In genomic region chr13:35524192-35524591, GRCh38 we compare ENCODE assay signal across 30 cellular contexts. TPM values are rescaled to one million over a fixed set of nuclear protein-coding genes. Genes with fewer than 3 reads are reported as not detected.
"Had no signal": no experiment of that assay in that cellular context is flagged by ENCODE, and none has a peak within 500 bp of the region (broad histone marks: within the 10 kb centered on the region; RNA-seq: fewer than 3 reads in every experiment).

No MANE protein-coding gene starts in this region.

- H3K27me3 Mint-ChIP-seq: activated B cell treated with CpG ODN at 0.5 μM for 24 hours; activated CD4-positive, alpha-beta T cell treated with anti-CD3 and anti-CD28 coated beads, Interleukin-2, amount 10 ng/mL, durations not matched to agents 24 days and 14 days; activated CD8-positive, alpha-beta memory T cell treated with anti-CD3 and anti-CD28 coated beads, Interleukin-2, amount 10 ng/mL, durations not matched to agents 7 days and 5 days; activated naive CD8-positive, alpha-beta T cell treated with anti-CD3 and anti-CD28 coated beads, Interleukin-2, amount 50 U/mL, for 24 hours had no signal

- H3K27ac ChIP-seq: brain microvascular endothelial cell, cardiac muscle cell, SJSA1 had no signal

- FAIRE-seq: TTC549 had no signal

- H3K4me3 ChIP-seq: cardiac muscle cell, SJSA1 had no signal

- H3K9me3 Mint-ChIP-seq: activated B cell treated with CpG ODN at 0.5 μM for 24 hours; activated CD4-positive, alpha-beta T cell treated with anti-CD3 and anti-CD28 coated beads, Interleukin-2, amount 10 ng/mL, durations not matched to agents 24 days and 14 days; activated naive CD4-positive, alpha-beta T cell treated with anti-CD3 and anti-CD28 coated beads, Interleukin-2, amount 50 U/mL, for 72 hours had no signal

- H3K4me1 Mint-ChIP-seq: activated B cell treated with CpG ODN at 0.5 μM for 24 hours; activated CD4-positive, alpha-beta T cell treated with anti-CD3 and anti-CD28 coated beads, Interleukin-2, amount 10 ng/mL, durations not matched to agents 24 days and 14 days; activated CD8-positive, alpha-beta memory T cell treated with anti-CD3 and anti-CD28 coated beads, Interleukin-2, amount 10 ng/mL, durations not matched to agents 7 days and 5 days; activated naive CD8-positive, alpha-beta T cell treated with anti-CD3 and anti-CD28 coated beads, Interleukin-2, amount 50 U/mL, for 24 hours had no signal

- ATAC-seq: activated CD8-positive, alpha-beta memory T cell treated with anti-CD3 and anti-CD28 coated beads, Interleukin-2, amount 10 ng/mL, durations not matched to agents 7 days and 5 days; activated naive CD4-positive, alpha-beta T cell treated with anti-CD3 and anti-CD28 coated beads, Interleukin-2, amount 50 U/mL, for 72 hours; activated naive CD8-positive, alpha-beta T cell treated with anti-CD3 and anti-CD28 coated beads, Interleukin-2, amount 50 U/mL, for 24 hours; activated T-cell treated with anti-CD3 and anti-CD28 coated beads, Interleukin-2, amount 50 U/mL, for 4 hours; Panc1 had no signal

- H3K4me1 ChIP-seq: SJSA1 had no signal

- H3K27ac Mint-ChIP-seq: activated B cell treated with CpG ODN at 0.5 μM for 24 hours; activated CD4-positive, alpha-beta T cell treated with anti-CD3 and anti-CD28 coated beads, Interleukin-2, amount 10 ng/mL, durations not matched to agents 24 days and 14 days; activated CD8-positive, alpha-beta memory T cell treated with anti-CD3 and anti-CD28 coated beads, Interleukin-2, amount 10 ng/mL, durations not matched to agents 7 days and 5 days; activated naive CD4-positive, alpha-beta T cell treated with anti-CD3 and anti-CD28 coated beads, Interleukin-2, amount 50 U/mL, for 72 hours; activated naive CD8-positive, alpha-beta T cell treated with anti-CD3 and anti-CD28 coated beads, Interleukin-2, amount 50 U/mL, for 24 hours had no signal

- H3K36me3 ChIP-seq: brain microvascular endothelial cell, cardiac muscle cell, SJSA1 had no signal

- H3K27me3 ChIP-seq: brain microvascular endothelial cell, cardiac muscle cell, SJSA1 had no signal

- DNase-seq: activated B cell treated with CpG ODN at 0.5 μM for 24 hours; activated CD4-positive, alpha-beta T cell treated with anti-CD3 and anti-CD28 coated beads for 1 hour; activated CD4-positive, alpha-beta T cell treated with anti-CD3 and anti-CD28 coated beads, Interleukin-2, amount 10 ng/mL, durations not matched to agents 24 days and 14 days; activated CD4-positive, alpha-beta T cell treated with anti-CD3 and anti-CD28 coated beads, Interleukin-2, amount 50 U/mL, for 48 hours; activated CD8-positive, alpha-beta memory T cell treated with anti-CD3 and anti-CD28 coated beads, Interleukin-2, amount 10 ng/mL, durations not matched to agents 7 days and 5 days; activated effector memory CD4-positive, alpha-beta T cell treated with anti-CD3 and anti-CD28 coated beads, Interleukin-2, amount 50 U/mL, for 16 hours; activated naive CD4-positive, alpha-beta T cell treated with Interleukin-2 at 50 U/mL for 16 hours; activated naive CD8-positive, alpha-beta T cell treated with anti-CD3 and anti-CD28 coated beads, Interleukin-2, amount 50 U/mL, for 24 hours; activated T-cell treated with anti-CD3 and anti-CD28 coated beads, Interleukin-2, amount 50 U/mL, for 4 hours; amygdala; brain microvascular endothelial cell; IMR-90; Kasumi-1; KBM-7; NCI-H1417; NCI-H2171; NCI-H2227 treated with DMSO at 0.1 percent for 48 hours; NCI-H446 treated with DMSO at 0.1 percent for 48 hours; NCI-H524 treated with DMSO at 0.1 percent for 48 hours; NCI-H748 treated with DMSO at 0.1 percent for 48 hours; OCI-M1; RPMI8226; SHP77; T-helper 2 cell; T1000 had no signal

- H3K36me3 Mint-ChIP-seq: activated CD8-positive, alpha-beta memory T cell treated with anti-CD3 and anti-CD28 coated beads, Interleukin-2, amount 10 ng/mL, durations not matched to agents 7 days and 5 days; activated naive CD4-positive, alpha-beta T cell treated with anti-CD3 and anti-CD28 coated beads, Interleukin-2, amount 50 U/mL, for 72 hours had no signal

- H3K4me3 Mint-ChIP-seq: activated B cell treated with CpG ODN at 0.5 μM for 24 hours; activated CD4-positive, alpha-beta T cell treated with anti-CD3 and anti-CD28 coated beads, Interleukin-2, amount 10 ng/mL, durations not matched to agents 24 days and 14 days; activated CD8-positive, alpha-beta memory T cell treated with anti-CD3 and anti-CD28 coated beads, Interleukin-2, amount 10 ng/mL, durations not matched to agents 7 days and 5 days; activated naive CD8-positive, alpha-beta T cell treated with anti-CD3 and anti-CD28 coated beads, Interleukin-2, amount 50 U/mL, for 24 hours; activated T-cell treated with anti-CD3 and anti-CD28 coated beads, Interleukin-2, amount 50 U/mL, for 4 hours had no signal

- H3K9me3 ChIP-seq: SJSA1 had no signal

RNA-seq across cellular contexts. Expression of gene MAB21L1, which starts 47.7 kb away (rescaled TPM):
- total RNA-seq: activated B cell treated with CpG ODN at 0.5 μM for 24 hours; activated CD4-positive, alpha-beta T cell treated with anti-CD3 and anti-CD28 coated beads, Interleukin-2, amount 10 ng/mL, durations not matched to agents 24 days and 14 days; activated CD8-positive, alpha-beta memory T cell treated with anti-CD3 and anti-CD28 coated beads, Interleukin-2, amount 10 ng/mL, durations not matched to agents 7 days and 5 days; activated naive CD4-positive, alpha-beta T cell treated with anti-CD3 and anti-CD28 coated beads, Interleukin-2, amount 50 U/mL, for 72 hours; activated T-cell treated with anti-CD3 and anti-CD28 coated beads, Interleukin-2, amount 50 U/mL, for 4 hours had no signal
